12 cellular contexts compared by ENCODE assay signal in genomic region chr10:114266521-114266920, GRCh38. TPM values are rescaled to one million over a fixed set of nuclear protein-coding genes. Genes with fewer than 3 reads are reported as not detected.
A peak's percentile ranks its signal among the peaks of the same experiment; 100 is the strongest.
DNase-seq lines count a peak whose midpoint lies in the region; ATAC-seq and TF ChIP-seq lines count a peak whose summit lies in the region.
"Had no signal": no experiment of that assay in that cellular context is flagged by ENCODE, and none has a peak within 500 bp of the region (broad histone marks: within the 10 kb centered on the region; RNA-seq: fewer than 3 reads in every experiment).

No MANE protein-coding gene starts in this region.

- intact Hi-C loops in IMR-90 (cut with micrococcal nuclease): loop anchor here (10.0 kb wide), 1 partner anchor 322 kb away; no protein-coding TSS in a partner anchor
- intact Hi-C loops in sciatic nerve (cut with DNase I): no loop called here

- H3K79me1 ChIP-seq in IMR-90 (ENCODE audit: low read depth in 1 of 2, low read length in 2 of 2): no peaks in the 10 kb centered on the region

- no peak overlapping the region for H3K4ac ChIP-seq in IMR-90 (ENCODE audit: low read depth, low read length)

- BruUV-seq in IMR-90 (replicated peaks; lab: Mats Ljungman, UMichigan): no TSS peak

- no peak for TF ChIP-seq RAD21 in IMR-90 (IDR thresholded peaks at IDR 0.05; ENCODE audit: low read length)

- no peak overlapping the region for H4K8ac ChIP-seq in IMR-90 (ENCODE audit: low read depth in 2 of 2, low read length in 2 of 2)

- no peak overlapping the region for H2AK9ac ChIP-seq in IMR-90 (replicated peaks; ENCODE audit: low read depth, low read length, poor library complexity)

- no peak overlapping the region for H2AFZ ChIP-seq in IMR-90 (replicated peaks; ENCODE audit: low read length, poor library complexity)

- H2BK15ac ChIP-seq in IMR-90 (ENCODE audit: low read depth, low read length): no peak overlapping the region

- H3K36me3 ChIP-seq in IMR-90 (ENCODE audit: control insufficient read depth, insufficient read depth, low read length) (no peaks in the 10 kb centered on the region), RWPE2 (ENCODE audit: low read depth) (no peaks in the 10 kb centered on the region)

- CTCF ChIA-PET in IMR-90 (lab: Yijun Ruan, JAX): no interaction called here

- H3K18ac ChIP-seq in IMR-90 (ENCODE audit: low read depth, low read length): no peak overlapping the region

- peaks cover 7% of the 10 kb centered on the region; the same call in 1 of the 2 replicates for H3K9me1 ChIP-seq in IMR-90 (ENCODE audit: insufficient read depth, low read length)

- H4K5ac ChIP-seq in IMR-90 (ENCODE audit: low read depth, low read length): no peak overlapping the region

- peaks cover 2% of the 10 kb centered on the region; the same call in 1 of the 2 replicates for H4K20me1 ChIP-seq in IMR-90 (ENCODE audit: insufficient read depth, low read length)

- no peak overlapping the region for H2BK20ac ChIP-seq in IMR-90 (ENCODE audit: low read depth, low read length)

- H3K27me3 ChIP-seq in IMR-90 (ENCODE audit: control insufficient read depth, insufficient read depth, low read length) (no peaks in the 10 kb centered on the region; the same call in 1 of the 2 replicates), RWPE2 (ENCODE audit: insufficient read depth, poor library complexity, severe bottlenecking) (no peaks in the 10 kb centered on the region), foreskin keratinocyte (no peaks in the 10 kb centered on the region)

- no CpG with 5 or more reads among the region's 5 CpGs for WGBS in IMR-90 (ENCODE audit: extremely low coverage in 2 of 2, insufficient read length in 1 of 2), 2 experiments

- no peak overlapping the region for H3K56ac ChIP-seq in IMR-90 (ENCODE audit: extremely low read depth, insufficient read depth, low read length)

- H3K14ac ChIP-seq in IMR-90 (replicated peaks; ENCODE audit: low read depth, low read length): no peak overlapping the region

- dilution Hi-C loops in IMR-90 (cut with HindIII; ENCODE audit: low sequenced_read_pairs, unreplicated experiment): no loop called here

- no peak overlapping the region; the same call in 1 of the 2 replicates for H2BK120ac ChIP-seq in IMR-90 (ENCODE audit: low read depth, low read length)

- no peak overlapping the region for H4K91ac ChIP-seq in IMR-90 (ENCODE audit: insufficient read depth, low read depth, low read length)

- H3K9me3 ChIP-seq in IMR-90 (ENCODE audit: control insufficient read depth, insufficient read depth, low read length): no peaks in the 10 kb centered on the region
- H3K9me3 ChIP-seq in RWPE2 (ENCODE audit: severe bottlenecking): no peaks in the 10 kb centered on the region

- no peak overlapping the region for H2AK5ac ChIP-seq in IMR-90 (ENCODE audit: low read depth, low read length)

- no peak overlapping the region for H3K23ac ChIP-seq in IMR-90 (ENCODE audit: low read depth, low read length)

- TF ChIP-seq POLR2A in IMR-90 (IDR thresholded peaks at IDR 0.05; ENCODE audit: low read depth, low read length): no peak

- peaks cover 5% of the 10 kb centered on the region for H3K4me1 ChIP-seq in IMR-90 (ENCODE audit: control insufficient read depth, insufficient read depth, low read length)
- peaks cover 26% of the 10 kb centered on the region for H3K4me1 ChIP-seq in RWPE2 (ENCODE audit: insufficient read depth, poor library complexity, severe bottlenecking)
- H3K4me1 ChIP-seq in foreskin keratinocyte: peaks cover 16% of the 10 kb centered on the region

- DNase-seq in IMR-90 (peak; percentile 50), RWPE2 (ENCODE audit: low spot score) (no peak), foreskin keratinocyte (peak; percentile 66 to 84), retinal pigment epithelial cell (ENCODE audit: low read depth) (peak; percentile 66), NOMO-1 treated with DMSO at 0.1 percent for 48 hours (lab: John Stamatoyannopoulos, UW; ENCODE audit: unreplicated experiment) (no peak), germinal center (ENCODE audit: low spot score) (no peak), sciatic nerve (ENCODE audit: low spot score) (no peak)
- no peak for DNase-seq in stimulated activated CD4-positive, alpha-beta T cell treated with anti-CD3 and anti-CD28 coated beads, Interleukin-15, amount 100 ng/mL, for 24 hours
- DNase-seq: NCI-H146; stimulated activated naive B cell treated with anti-CD40 and anti-IgM and Interleukin-4, amounts not matched to agents 10 μg/mL and 1 μg/mL and 100 μg/mL, for 72 hours had no signal

- ATAC-seq in IMR-90 (ENCODE audit: low read depth) (peak; percentile 54), RWPE2 (ENCODE audit: low read depth) (peak; percentile 89), foreskin keratinocyte (peak; percentile 76), sciatic nerve (no peak)
- ATAC-seq: stimulated activated naive B cell treated with anti-CD40 and anti-IgM and Interleukin-4, amounts not matched to agents 10 μg/mL and 1 μg/mL and 100 μg/mL, for 72 hours had no signal

- no peak for TF ChIP-seq CTCF in IMR-90 (conservative IDR thresholded peaks at IDR 0.05; ENCODE audit: low read depth, low read length)
- no peak for TF ChIP-seq CTCF in RWPE2 (IDR thresholded peaks at IDR 0.05; ENCODE audit: poor library complexity, severe bottlenecking)
- no peak for TF ChIP-seq CTCF in foreskin keratinocyte (conservative IDR thresholded peaks at IDR 0.05)
- no peak for TF ChIP-seq CTCF in retinal pigment epithelial cell (conservative IDR thresholded peaks at IDR 0.05; ENCODE audit: low read depth, low read length)

- POLR2A ChIA-PET in IMR-90 (lab: Charles Lee; ENCODE audit: unreplicated experiment): no interaction called here

- no peak overlapping the region for H3K4me2 ChIP-seq in IMR-90 (ENCODE audit: low read depth, low read length)

- H3K4me3 ChIP-seq in IMR-90 (ENCODE audit: insufficient read depth, low read depth, low read length): no peak overlapping the region
- no peak overlapping the region for H3K4me3 ChIP-seq in RWPE2 (ENCODE audit: severe bottlenecking)
- H3K4me3 ChIP-seq in retinal pigment epithelial cell (ENCODE audit: low read length): no peak overlapping the region

- H3K9ac ChIP-seq in IMR-90 (ENCODE audit: low read depth, low read length): no peak overlapping the region

- no peak overlapping the region for H3K27ac ChIP-seq in IMR-90 (ENCODE audit: insufficient read depth, low read length)
- peak overlapping the region; percentile 27 for H3K27ac ChIP-seq in RWPE2 (ENCODE audit: poor library complexity, severe bottlenecking)
- peak overlapping the region; percentile 68 for H3K27ac ChIP-seq in foreskin keratinocyte

- no peak overlapping the region for H2BK5ac ChIP-seq in IMR-90 (ENCODE audit: low read depth, low read length, poor library complexity, severe bottlenecking)

- in situ Hi-C loops in IMR-90 (cut with MboI; ENCODE audit: low sequenced_read_pairs): no loop called here

TF ChIP-seq in IMR-90, 13 proteins besides CTCF, POLR2A, EP300 and RAD21:
- TF ChIP-seq NFE2L2 (IDR thresholded peaks at IDR 0.05; ENCODE audit: low read depth, low read length) (no peak), MAFK (IDR thresholded peaks at IDR 0.05; ENCODE audit: low read depth, low read length) (no peak), CEBPB (IDR thresholded peaks at IDR 0.05; ENCODE audit: low read depth, low read length) (no peak), RCOR1 (IDR thresholded peaks at IDR 0.05; ENCODE audit: insufficient replicate concordance, low read length) (no peak), FOS (IDR thresholded peaks at IDR 0.05; ENCODE audit: low read depth, low read length) (no peak), MXI1 (IDR thresholded peaks at IDR 0.05; ENCODE audit: borderline replicate concordance, low read depth, low read length) (no peak), MAZ (IDR thresholded peaks at IDR 0.05; ENCODE audit: borderline replicate concordance, low read depth, low read length) (no peak), RFX5 (IDR thresholded peaks at IDR 0.05; ENCODE audit: low read depth, low read length) (no peak), CHD1 (IDR thresholded peaks at IDR 0.05; ENCODE audit: low read depth, low read length) (no peak), ELK1 (IDR thresholded peaks at IDR 0.05; ENCODE audit: borderline replicate concordance, low read depth, low read length) (no peak)

RNA-seq across cellular contexts. Expression of gene VWA2, which starts 27.5 kb away (rescaled TPM):
- total RNA-seq in IMR-90 (2012; rRNA removed) (not detected in 2 replicates), foreskin keratinocyte (0.58 and 0.60 TPM in 2 replicates), sciatic nerve (0.62 TPM)
- polyA plus RNA-seq in IMR-90 (2012; rRNA removed) (not detected in 2 replicates), foreskin keratinocyte (0.12 TPM in 2 replicates)
- not detected in 2 replicates for polyA plus RNA-seq in IMR-90 (2012; cell fraction: cytosol; rRNA removed)
- polyA plus RNA-seq in IMR-90 (2012; cell fraction: nucleus; rRNA removed; ENCODE audit: low replicate concordance): 0.02 TPM in 1 of 2 replicates, not detected in the other
- total RNA-seq: activated CD8-positive, alpha-beta memory T cell treated with anti-CD3 and anti-CD28 coated beads for 36 hours; mononuclear cell had no signal

Comparison
In these comparisons a context has a peak if more than half of its experiments do, and no peak if none do; other contexts are left out.
1. DNase-seq: peak in IMR-90 (single experiment), foreskin keratinocyte (2 of 2) and retinal pigment epithelial cell (single experiment); none in RWPE2 (single experiment), stimulated activated CD4-positive, alpha-beta T cell treated with anti-CD3 and anti-CD28 coated beads, Interleukin-15, amount 100 ng/mL, for 24 hours (single experiment), NOMO-1 treated with DMSO at 0.1 percent for 48 hours (single experiment), germinal center (single experiment) and sciatic nerve (single experiment).